ENCODE assay signal across 1 cellular context in the genomic region with DNA sequence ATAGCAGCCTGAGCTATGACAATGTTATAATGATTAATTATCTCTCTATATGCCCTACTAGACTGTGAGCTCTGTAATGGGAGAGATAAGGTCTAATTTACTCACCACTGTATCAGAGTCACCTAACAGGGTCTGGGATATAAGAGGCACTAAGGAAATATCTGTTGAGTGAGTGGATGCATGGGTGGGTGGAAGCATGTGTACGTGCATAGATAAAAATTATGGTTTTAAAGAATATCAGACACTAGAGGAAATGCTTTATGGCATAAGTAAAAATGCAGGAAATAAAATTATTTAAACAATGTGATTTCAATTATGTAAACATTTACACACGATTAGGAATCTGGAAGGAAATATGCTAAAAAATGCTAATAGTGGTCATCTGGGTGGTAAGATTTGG.
TF ChIP-seq lines count a peak whose summit lies in the region.

No MANE protein-coding gene starts in this region.

TF ChIP-seq in SK-N-SH treated with all-trans-retinoic acid at 6 μM for 48 hours, 23 proteins besides CTCF, POLR2A, EP300 and RAD21 (continued from another document):
- TF ChIP-seq, protein P1, sequence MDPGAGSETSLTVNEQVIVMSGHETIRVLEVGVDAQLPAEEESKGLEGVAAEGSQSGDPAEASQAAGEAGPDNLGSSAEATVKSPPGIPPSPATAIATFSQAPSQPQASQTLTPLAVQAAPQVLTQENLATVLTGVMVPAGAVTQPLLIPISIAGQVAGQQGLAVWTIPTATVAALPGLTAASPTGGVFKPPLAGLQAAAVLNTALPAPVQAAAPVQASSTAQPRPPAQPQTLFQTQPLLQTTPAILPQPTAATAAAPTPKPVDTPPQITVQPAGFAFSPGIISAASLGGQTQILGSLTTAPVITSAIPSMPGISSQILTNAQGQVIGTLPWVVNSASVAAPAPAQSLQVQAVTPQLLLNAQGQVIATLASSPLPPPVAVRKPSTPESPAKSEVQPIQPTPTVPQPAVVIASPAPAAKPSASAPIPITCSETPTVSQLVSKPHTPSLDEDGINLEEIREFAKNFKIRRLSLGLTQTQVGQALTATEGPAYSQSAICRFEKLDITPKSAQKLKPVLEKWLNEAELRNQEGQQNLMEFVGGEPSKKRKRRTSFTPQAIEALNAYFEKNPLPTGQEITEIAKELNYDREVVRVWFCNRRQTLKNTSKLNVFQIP (CRISPR knock-in tag; IDR thresholded peaks at IDR 0.05; ENCODE audit: borderline replicate concordance, low read depth), result no peak
- TF ChIP-seq ZNF8 (CRISPR knock-in tag; IDR thresholded peaks at IDR 0.05) (no peak), TOX (CRISPR knock-in tag; IDR thresholded peaks at IDR 0.05; ENCODE audit: borderline replicate concordance) (no peak), SNAI2 (CRISPR knock-in tag; IDR thresholded peaks at IDR 0.05) (no peak), TCF4 (CRISPR knock-in tag; IDR thresholded peaks at IDR 0.05; ENCODE audit: borderline replicate concordance) (no peak), ESRRG (CRISPR knock-in tag; IDR thresholded peaks at IDR 0.05) (no peak)
- TF ChIP-seq, protein P2, sequence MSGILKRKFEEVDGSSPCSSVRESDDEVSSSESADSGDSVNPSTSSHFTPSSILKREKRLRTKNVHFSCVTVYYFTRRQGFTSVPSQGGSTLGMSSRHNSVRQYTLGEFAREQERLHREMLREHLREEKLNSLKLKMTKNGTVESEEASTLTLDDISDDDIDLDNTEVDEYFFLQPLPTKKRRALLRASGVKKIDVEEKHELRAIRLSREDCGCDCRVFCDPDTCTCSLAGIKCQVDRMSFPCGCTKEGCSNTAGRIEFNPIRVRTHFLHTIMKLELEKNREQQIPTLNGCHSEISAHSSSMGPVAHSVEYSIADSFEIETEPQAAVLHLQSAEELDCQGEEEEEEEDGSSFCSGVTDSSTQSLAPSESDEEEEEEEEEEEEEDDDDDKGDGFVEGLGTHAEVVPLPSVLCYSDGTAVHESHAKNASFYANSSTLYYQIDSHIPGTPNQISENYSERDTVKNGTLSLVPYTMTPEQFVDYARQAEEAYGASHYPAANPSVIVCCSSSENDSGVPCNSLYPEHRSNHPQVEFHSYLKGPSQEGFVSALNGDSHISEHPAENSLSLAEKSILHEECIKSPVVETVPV (CRISPR knock-in tag; IDR thresholded peaks at IDR 0.05), result no peak
